Comparison of ENCODE assay signal across 9 cellular contexts in genomic region chr19:33194884-33195710, GRCh38. TPM values are rescaled to one million over a fixed set of nuclear protein-coding genes. Genes with fewer than 3 reads are reported as not detected.
DNase-seq lines count a peak whose midpoint lies in the region; ATAC-seq lines count a peak whose summit lies in the region.
"Had no signal": no experiment of that assay in that cellular context is flagged by ENCODE, and none has a peak within 500 bp of the region (broad histone marks: within the 10 kb centered on the region; RNA-seq: fewer than 3 reads in every experiment).

No MANE protein-coding gene starts in this region.

- H3K27me3 Mint-ChIP-seq in activated T-helper 1 cell treated with anti-CD3 and anti-CD28 coated beads, Interleukin-12 subunit alpha, Interleukin-12 subunit beta, Interleukin-2, Interleukin-4 antibody, amounts not matched to agents 30 ng/mL and 10 ng/mL and 1 ng/mL, durations not matched to agents 14 hours and 24 hours and 36 hours (ENCODE audit: insufficient read depth), result peaks cover 52% of the 10 kb centered on the region
- H3K27me3 Mint-ChIP-seq in CD8-positive, alpha-beta memory T cell, result peaks cover 34 to 42% of the 10 kb centered on the region in 2 donors

- H3K4me3 ChIP-seq in iPS DF 6.9 (ENCODE audit: low read length) (peak overlapping the region; percentile 72; the same call in 1 of the 2 replicates), skeletal muscle tissue (ENCODE audit: low read length in 3 of 3) (peak overlapping the region; percentile 59 to 67 (median 60))
- no peak overlapping the region for H3K4me3 ChIP-seq in CD8-positive, alpha-beta memory T cell (ENCODE audit: low read length)

- H3K27ac Mint-ChIP-seq in activated T-helper 1 cell treated with anti-CD3 and anti-CD28 coated beads, Interleukin-12 subunit alpha, Interleukin-12 subunit beta, Interleukin-2, Interleukin-4 antibody, amounts not matched to agents 30 ng/mL and 10 ng/mL and 1 ng/mL, durations not matched to agents 14 hours and 24 hours and 36 hours, result no peak overlapping the region
- H3K27ac Mint-ChIP-seq in stimulated activated effector memory CD8-positive, alpha-beta T cell treated with anti-CD3 and anti-CD28 coated beads, Interleukin-12 subunit alpha, Interleukin-12 subunit beta, amount 100 ng/mL, for 72 hours, result no peak overlapping the region
- H3K27ac Mint-ChIP-seq in CD8-positive, alpha-beta memory T cell, result no peak overlapping the region

- intact Hi-C loops in activated T-helper 1 cell treated with anti-CD3 and anti-CD28 coated beads, Interleukin-12 subunit alpha, Interleukin-12 subunit beta, Interleukin-2, Interleukin-4 antibody, amounts not matched to agents 30 ng/mL and 10 ng/mL and 1 ng/mL, durations not matched to agents 14 hours and 24 hours and 36 hours (cut with micrococcal nuclease), result no loop called here

- H3K27me3 ChIP-seq in iPS DF 6.9 (ENCODE audit: control insufficient read depth, insufficient read depth, low read length), result peaks cover 5% of the 10 kb centered on the region; the same call in 1 of the 2 replicates
- H3K27me3 ChIP-seq in skeletal muscle tissue (ENCODE audit: control insufficient read depth in 3 of 3, insufficient read depth in 3 of 3, low read length in 3 of 3), result peaks cover 0 to 3% (median 0%) of the 10 kb centered on the region in 3 donors
- H3K27me3 ChIP-seq in CD8-positive, alpha-beta memory T cell (ENCODE audit: insufficient read depth, low read length, poor library complexity, severe bottlenecking), result peaks cover 20% of the 10 kb centered on the region

- ATAC-seq in stimulated activated effector memory CD8-positive, alpha-beta T cell treated with anti-CD3 and anti-CD28 coated beads, Interleukin-12 subunit alpha, Interleukin-12 subunit beta, amount 100 ng/mL, for 72 hours, result no peak
- ATAC-seq in GM21390 (IDR thresholded peaks at IDR 0.05; ENCODE audit: unreplicated experiment), result no peak

- H3K9me3 Mint-ChIP-seq in activated T-helper 1 cell treated with anti-CD3 and anti-CD28 coated beads, Interleukin-12 subunit alpha, Interleukin-12 subunit beta, Interleukin-2, Interleukin-4 antibody, amounts not matched to agents 30 ng/mL and 10 ng/mL and 1 ng/mL, durations not matched to agents 14 hours and 24 hours and 36 hours, result no peaks in the 10 kb centered on the region
- H3K9me3 Mint-ChIP-seq in stimulated activated effector memory CD8-positive, alpha-beta T cell treated with anti-CD3 and anti-CD28 coated beads, Interleukin-12 subunit alpha, Interleukin-12 subunit beta, amount 100 ng/mL, for 72 hours, result no peaks in the 10 kb centered on the region
- no peaks in the 10 kb centered on the region for H3K9me3 Mint-ChIP-seq in CD8-positive, alpha-beta memory T cell

- H3K36me3 ChIP-seq in iPS DF 6.9 (ENCODE audit: control insufficient read depth, insufficient read depth, low read length), result no peaks in the 10 kb centered on the region; the same call in 1 of the 2 replicates
- peaks cover 4 to 17% (median 12%) of the 10 kb centered on the region in 3 donors for H3K36me3 ChIP-seq in skeletal muscle tissue (ENCODE audit: control insufficient read depth in 3 of 3, insufficient read depth in 3 of 3, low read length in 3 of 3)
- no peaks in the 10 kb centered on the region for H3K36me3 ChIP-seq in CD8-positive, alpha-beta memory T cell (ENCODE audit: insufficient read depth, low read length)

- H3K4me1 ChIP-seq in iPS DF 6.9 (ENCODE audit: control insufficient read depth, insufficient read depth, low read length), result peaks cover 2% of the 10 kb centered on the region; the same call in 1 of the 2 replicates
- peaks cover 0 to 11% (median 11%) of the 10 kb centered on the region in 3 donors for H3K4me1 ChIP-seq in skeletal muscle tissue (ENCODE audit: control insufficient read depth in 3 of 3, insufficient read depth in 3 of 3, low read length in 3 of 3)
- H3K4me1 ChIP-seq in CD8-positive, alpha-beta memory T cell (ENCODE audit: insufficient read depth, low read length), result no peaks in the 10 kb centered on the region

- POLR2A ChIA-PET in CD8-positive, alpha-beta memory T cell (lab: Charles Lee), result no interaction called here

- no peaks in the 10 kb centered on the region for H3K36me3 Mint-ChIP-seq in activated T-helper 1 cell treated with anti-CD3 and anti-CD28 coated beads, Interleukin-12 subunit alpha, Interleukin-12 subunit beta, Interleukin-2, Interleukin-4 antibody, amounts not matched to agents 30 ng/mL and 10 ng/mL and 1 ng/mL, durations not matched to agents 14 hours and 24 hours and 36 hours (ENCODE audit: low read depth)
- no peaks in the 10 kb centered on the region for H3K36me3 Mint-ChIP-seq in stimulated activated effector memory CD8-positive, alpha-beta T cell treated with anti-CD3 and anti-CD28 coated beads, Interleukin-12 subunit alpha, Interleukin-12 subunit beta, amount 100 ng/mL, for 72 hours
- no peaks in the 10 kb centered on the region for H3K36me3 Mint-ChIP-seq in CD8-positive, alpha-beta memory T cell

- CTCF ChIA-PET in CD8-positive, alpha-beta memory T cell (lab: Charles Lee), result interaction anchor here (1.5 kb wide), 1 partner anchor 17 kb away, joined by 3 read pairs; no protein-coding TSS in a partner anchor

- no CpG with 5 or more reads among the region's 50 CpGs for WGBS in iPS DF 6.9 (ENCODE audit: insufficient coverage, insufficient read length)

- H3K4me1 Mint-ChIP-seq in activated T-helper 1 cell treated with anti-CD3 and anti-CD28 coated beads, Interleukin-12 subunit alpha, Interleukin-12 subunit beta, Interleukin-2, Interleukin-4 antibody, amounts not matched to agents 30 ng/mL and 10 ng/mL and 1 ng/mL, durations not matched to agents 14 hours and 24 hours and 36 hours (ENCODE audit: low read depth), result no peaks in the 10 kb centered on the region
- no peaks in the 10 kb centered on the region for H3K4me1 Mint-ChIP-seq in stimulated activated effector memory CD8-positive, alpha-beta T cell treated with anti-CD3 and anti-CD28 coated beads, Interleukin-12 subunit alpha, Interleukin-12 subunit beta, amount 100 ng/mL, for 72 hours
- peaks cover 0 to 9% (median 6%) of the 10 kb centered on the region in 3 donors for H3K4me1 Mint-ChIP-seq in CD8-positive, alpha-beta memory T cell

- peak overlapping the region; percentile 43 to 79 (median 68) for H3K9ac ChIP-seq in skeletal muscle tissue (ENCODE audit: low read depth in 1 of 3, low read length in 3 of 3)

- H3K4me3 Mint-ChIP-seq in activated T-helper 1 cell treated with anti-CD3 and anti-CD28 coated beads, Interleukin-12 subunit alpha, Interleukin-12 subunit beta, Interleukin-2, Interleukin-4 antibody, amounts not matched to agents 30 ng/mL and 10 ng/mL and 1 ng/mL, durations not matched to agents 14 hours and 24 hours and 36 hours, result peak overlapping the region; percentile 11
- no peak overlapping the region for H3K4me3 Mint-ChIP-seq in stimulated activated effector memory CD8-positive, alpha-beta T cell treated with anti-CD3 and anti-CD28 coated beads, Interleukin-12 subunit alpha, Interleukin-12 subunit beta, amount 100 ng/mL, for 72 hours
- peak overlapping the region in 3 of 7 donors; percentile 35 to 65 (median 55) for H3K4me3 Mint-ChIP-seq in CD8-positive, alpha-beta memory T cell

- DNase-seq in NCI-H82 (lab: John Stamatoyannopoulos, UW) (peak; percentile 54), NCI-H82 treated with DMSO at 0.1 percent for 48 hours (lab: John Stamatoyannopoulos, UW; ENCODE audit: unreplicated experiment) (no peak), iPS DF 6.9 (ENCODE audit: low read depth, low spot score) (no peak)
- no peak for DNase-seq in activated T-helper 1 cell treated with anti-CD3 and anti-CD28 coated beads, Interleukin-12 subunit alpha, Interleukin-12 subunit beta, Interleukin-2, Interleukin-4 antibody, amounts not matched to agents 30 ng/mL and 10 ng/mL and 1 ng/mL, durations not matched to agents 14 hours and 24 hours and 36 hours (ENCODE audit: low spot score)
- DNase-seq in stimulated activated effector memory CD8-positive, alpha-beta T cell treated with anti-CD3 and anti-CD28 coated beads, Interleukin-12 subunit alpha, Interleukin-12 subunit beta, amount 100 ng/mL, for 72 hours (ENCODE audit: low spot score in 2 of 2), result no peak
- no peak for DNase-seq in CD8-positive, alpha-beta memory T cell

- H3K27ac ChIP-seq in iPS DF 6.9 (ENCODE audit: low read length) (no peak overlapping the region), skeletal muscle tissue (ENCODE audit: low read depth, low read length) (peak overlapping the region; percentile 47)
- H3K27ac ChIP-seq in CD8-positive, alpha-beta memory T cell (ENCODE audit: low read depth, low read length), result no peak overlapping the region

- H3K9me3 ChIP-seq in iPS DF 6.9 (ENCODE audit: control insufficient read depth, insufficient read depth, low read length) (no peaks in the 10 kb centered on the region), skeletal muscle tissue (ENCODE audit: control insufficient read depth in 3 of 3, low read length in 3 of 3) (no peaks in the 10 kb centered on the region)
- H3K9me3 ChIP-seq in CD8-positive, alpha-beta memory T cell (ENCODE audit: low read length), result no peaks in the 10 kb centered on the region

RNA-seq across cellular contexts. Expression of gene LRP3, which starts 1.0 kb away (rescaled TPM):
- 0.13 and 0.29 TPM in 2 replicates for total RNA-seq in activated T-helper 1 cell treated with anti-CD3 and anti-CD28 coated beads, Interleukin-12 subunit alpha, Interleukin-12 subunit beta, Interleukin-2, Interleukin-4 antibody, amounts not matched to agents 30 ng/mL and 10 ng/mL and 1 ng/mL, durations not matched to agents 14 hours and 24 hours and 36 hours
- total RNA-seq in skeletal muscle tissue, result 19.3 TPM
- under 1 TPM in 1 of 2 experiments, not detected in 1; 0.24 TPM for total RNA-seq in CD8-positive, alpha-beta memory T cell
- not detected for polyA plus RNA-seq in CD8-positive, alpha-beta memory T cell

RNA-seq across cellular contexts. Expression of gene SLC7A10, which starts 30.6 kb away (rescaled TPM):
- not detected in 2 replicates for total RNA-seq in activated T-helper 1 cell treated with anti-CD3 and anti-CD28 coated beads, Interleukin-12 subunit alpha, Interleukin-12 subunit beta, Interleukin-2, Interleukin-4 antibody, amounts not matched to agents 30 ng/mL and 10 ng/mL and 1 ng/mL, durations not matched to agents 14 hours and 24 hours and 36 hours
- 9.4 TPM for total RNA-seq in skeletal muscle tissue
- total RNA-seq in CD8-positive, alpha-beta memory T cell, result not detected
- not detected for polyA plus RNA-seq in CD8-positive, alpha-beta memory T cell
- total RNA-seq: Daoy had no signal

Comparison
In these comparisons a context has a peak if more than half of its experiments do, and no peak if none do; other contexts are left out.
1. RNA of gene LRP3, which starts 1.0 kb away (total RNA-seq): 19.3 TPM in skeletal muscle tissue (single experiment); 0.24 TPM in CD8-positive, alpha-beta memory T cell and 0.13 to 0.29 TPM in activated T-helper 1 cell treated with anti-CD3 and anti-CD28 coated beads, Interleukin-12 subunit alpha, Interleukin-12 subunit beta, Interleukin-2, Interleukin-4 antibody, amounts not matched to agents 30 ng/mL and 10 ng/mL and 1 ng/mL, durations not matched to agents 14 hours and 24 hours and 36 hours; every median in the first group is over 10 times any median in the second.
2. RNA of gene SLC7A10, which starts 30.6 kb away (total RNA-seq): 9.4 TPM in skeletal muscle tissue (single experiment); not detected in activated T-helper 1 cell treated with anti-CD3 and anti-CD28 coated beads, Interleukin-12 subunit alpha, Interleukin-12 subunit beta, Interleukin-2, Interleukin-4 antibody, amounts not matched to agents 30 ng/mL and 10 ng/mL and 1 ng/mL, durations not matched to agents 14 hours and 24 hours and 36 hours and not detected in CD8-positive, alpha-beta memory T cell; every median in the first group is over 10 times any median in the second.